Comparison of ENCODE assay signal across 32 cellular contexts in genomic region chr3:38105525-38105924, GRCh38.
"Had no signal": no experiment of that assay in that cellular context is flagged by ENCODE, and none has a peak within 500 bp of the region (broad histone marks: within the 10 kb centered on the region; RNA-seq: fewer than 3 reads in every experiment).

No MANE protein-coding gene starts in this region.

- FAIRE-seq: astrocyte, bronchial epithelial cell had no signal

- H3K27ac ChIP-seq: adrenal gland, ascending aorta, body of pancreas, brain microvascular endothelial cell, breast epithelium, cardiac muscle cell had no signal

- ATAC-seq: activated naive CD4-positive, alpha-beta T cell treated with anti-CD3 and anti-CD28 coated beads, Interleukin-2, amount 50 U/mL, for 72 hours; activated naive CD8-positive, alpha-beta T cell treated with anti-CD3 and anti-CD28 coated beads, Interleukin-2, amount 50 U/mL, for 24 hours; activated T-cell treated with anti-CD3 and anti-CD28 coated beads, Interleukin-2, amount 50 U/mL, for 4 hours; activated T-cell treated with anti-CD3 and anti-CD28 coated beads, Interleukin-2, amount 50 U/mL, for 72 hours; activated T-helper 17 cell treated with anti-CD3 and anti-CD28 coated beads, Interleukin-2, amount 50 U/mL, for 72 hours; body of pancreas had no signal

- H3K4me3 ChIP-seq: adrenal gland, ascending aorta, body of pancreas, breast epithelium, cardiac muscle cell had no signal

- H3K36me3 ChIP-seq: adrenal gland, ascending aorta, brain microvascular endothelial cell, breast epithelium, cardiac muscle cell had no signal

- DNase-seq: activated effector memory CD4-positive, alpha-beta T cell treated with anti-CD3 and anti-CD28 coated beads, Interleukin-2, amount 50 U/mL, for 16 hours; activated effector memory CD4-positive, alpha-beta T cell treated with Interleukin-2 at 50 U/mL for 16 hours; activated gamma-delta T cell; activated gamma-delta T cell treated with Interleukin-2 at 50 U/mL for 16 hours; activated naive CD4-positive, alpha-beta T cell; activated naive CD4-positive, alpha-beta T cell treated with anti-CD3 and anti-CD28 coated beads for 36 hours; activated naive CD4-positive, alpha-beta T cell treated with anti-CD3 and anti-CD28 coated beads, Interleukin-2, amount 10 ng/mL, durations not matched to agents 7 days and 5 days; activated naive CD4-positive, alpha-beta T cell treated with anti-CD3 and anti-CD28 coated beads, Interleukin-2, amount 50 U/mL, for 16 hours; activated naive CD4-positive, alpha-beta T cell treated with Interleukin-2 at 50 U/mL for 16 hours; activated naive CD8-positive, alpha-beta T cell treated with anti-CD3 and anti-CD28 coated beads for 36 hours; activated naive CD8-positive, alpha-beta T cell treated with anti-CD3 and anti-CD28 coated beads, Interleukin-2, amount 10 ng/mL, durations not matched to agents 7 days and 5 days; activated naive CD8-positive, alpha-beta T cell treated with anti-CD3 and anti-CD28 coated beads, Interleukin-2, amount 50 U/mL, for 24 hours; activated T-cell treated with anti-CD3 and anti-CD28 coated beads, Interleukin-2, amount 50 U/mL, for 4 hours; activated T-cell treated with anti-CD3 and anti-CD28 coated beads, Interleukin-2, amount 50 U/mL, for 48 hours; activated T-cell treated with anti-CD3 and anti-CD28 coated beads, Interleukin-2, amount 50 U/mL, for 72 hours; adrenal gland; amniotic stem cell; amygdala; anterior cingulate cortex; aorta; body of pancreas; brain microvascular endothelial cell; caudate nucleus; central memory CD4-positive, alpha-beta T cell; cerebellar nuclear complex had no signal

- H3K9me3 ChIP-seq: adrenal gland, body of pancreas, breast epithelium had no signal

- H3K27me3 ChIP-seq: adrenal gland, ascending aorta, body of pancreas, breast epithelium, cardiac muscle cell had no signal

- H3K4me1 ChIP-seq: adrenal gland, ascending aorta, body of pancreas, breast epithelium had no signal
